20 cellular contexts compared by ENCODE assay signal in genomic region chr1:184828369-184828717, GRCh38.
DNase-seq lines count a peak whose midpoint lies in the region; ATAC-seq and TF ChIP-seq lines count a peak whose summit lies in the region.
"Had no signal": no experiment of that assay in that cellular context is flagged by ENCODE, and none has a peak within 500 bp of the region (broad histone marks: within the 10 kb centered on the region; RNA-seq: fewer than 3 reads in every experiment).

No MANE protein-coding gene starts in this region.

- no peaks in the 10 kb centered on the region for H3K9me3 ChIP-seq in CD4-positive, CD25-positive, alpha-beta regulatory T cell (ENCODE audit: control insufficient read depth in 2 of 2, low read length in 2 of 2)
- no peaks in the 10 kb centered on the region for H3K9me3 ChIP-seq in RWPE2 (ENCODE audit: severe bottlenecking)
- H3K9me3 ChIP-seq in psoas muscle, result no peaks in the 10 kb centered on the region
- no peaks in the 10 kb centered on the region for H3K9me3 ChIP-seq in right lobe of liver

- no peak overlapping the region for H3K4me3 Mint-ChIP-seq in CD4-positive, CD25-positive, alpha-beta regulatory T cell
- H3K4me3 Mint-ChIP-seq: activated naive CD8-positive, alpha-beta T cell treated with anti-CD3 and anti-CD28 coated beads for 36 hours; activated T-cell treated with anti-CD3 and anti-CD28 coated beads, Interleukin-2, amount 50 U/mL, for 24 hours; CD14-positive monocyte; T-cell had no signal

- no peak overlapping the region for H3K27ac ChIP-seq in CD4-positive, CD25-positive, alpha-beta regulatory T cell (ENCODE audit: insufficient read depth, low read length, poor library complexity, severe bottlenecking)
- H3K27ac ChIP-seq in RWPE2 (ENCODE audit: poor library complexity, severe bottlenecking), result no peak overlapping the region
- peak overlapping the region; percentile 92 for H3K27ac ChIP-seq in psoas muscle
- H3K27ac ChIP-seq in right lobe of liver, result no peak overlapping the region
- H3K27ac ChIP-seq in RWPE1, result no peak overlapping the region
- H3K27ac ChIP-seq: VCaP had no signal

- no peak overlapping the region for H3K4me3 ChIP-seq in CD4-positive, CD25-positive, alpha-beta regulatory T cell (ENCODE audit: low read depth, low read length)
- H3K4me3 ChIP-seq in RWPE2 (ENCODE audit: severe bottlenecking), result no peak overlapping the region
- H3K4me3 ChIP-seq in psoas muscle, result no peak overlapping the region
- H3K4me3 ChIP-seq in right lobe of liver, result no peak overlapping the region

- no peak for TF ChIP-seq CTCF in RWPE2 (IDR thresholded peaks at IDR 0.05; ENCODE audit: poor library complexity, severe bottlenecking)
- no peak for TF ChIP-seq CTCF in psoas muscle (IDR thresholded peaks at IDR 0.05)
- no peak for TF ChIP-seq CTCF in right lobe of liver (IDR thresholded peaks at IDR 0.05)
- TF ChIP-seq CTCF in RWPE1 (conservative IDR thresholded peaks at IDR 0.05; ENCODE audit: low read depth), result no peak

- intact Hi-C loops in left ventricle myocardium superior (cut with micrococcal nuclease) (loop anchor here (5.0 kb wide), 1 partner anchor 144 kb away; the partner anchor contains the start of gene NIBAN1), psoas muscle (cut with DNase I) (loop anchor here in 1 of 2 donors (1.0 to 5.0 kb wide), 2 partner anchors 10 to 64 kb away; no protein-coding TSS in a partner anchor), right lobe of liver (cut with DNase I) (no loop called here)

- peak overlapping the region; percentile 6 to 59 (median 28) for H3K27ac Mint-ChIP-seq in CD4-positive, CD25-positive, alpha-beta regulatory T cell
- H3K27ac Mint-ChIP-seq: activated naive CD8-positive, alpha-beta T cell treated with anti-CD3 and anti-CD28 coated beads for 36 hours; activated T-cell treated with anti-CD3 and anti-CD28 coated beads, Interleukin-2, amount 50 U/mL, for 24 hours; CD14-positive monocyte; T-cell had no signal

- H3K36me3 ChIP-seq in CD4-positive, CD25-positive, alpha-beta regulatory T cell (ENCODE audit: control insufficient read depth, insufficient read depth, low read length), result peaks cover 41% of the 10 kb centered on the region
- H3K36me3 ChIP-seq in RWPE2 (ENCODE audit: low read depth) (no peaks in the 10 kb centered on the region), psoas muscle (ENCODE audit: insufficient read depth in 1 of 2, low read depth in 1 of 2) (peaks cover 0 to 7% of the 10 kb centered on the region in 2 donors), right lobe of liver (no peaks in the 10 kb centered on the region)

- H3K9me3 Mint-ChIP-seq in CD4-positive, CD25-positive, alpha-beta regulatory T cell, result peaks cover 0 to 1% (median 0%) of the 10 kb centered on the region in 7 donors
- H3K9me3 Mint-ChIP-seq: activated naive CD8-positive, alpha-beta T cell treated with anti-CD3 and anti-CD28 coated beads for 36 hours; activated T-cell treated with anti-CD3 and anti-CD28 coated beads, Interleukin-2, amount 50 U/mL, for 24 hours; CD14-positive monocyte; T-cell had no signal

- H3K27me3 Mint-ChIP-seq in CD4-positive, CD25-positive, alpha-beta regulatory T cell, result no peaks in the 10 kb centered on the region
- H3K27me3 Mint-ChIP-seq: activated naive CD8-positive, alpha-beta T cell treated with anti-CD3 and anti-CD28 coated beads for 36 hours; activated T-cell treated with anti-CD3 and anti-CD28 coated beads, Interleukin-2, amount 50 U/mL, for 24 hours; T-cell had no signal

- no peak for TF ChIP-seq POLR2A in right lobe of liver (IDR thresholded peaks at IDR 0.05)

- in situ Hi-C loops in KBM-7 (cut with MboI; ENCODE audit: low pct_unique_long_range_greater_than_20kb, low sequenced_read_pairs), result no loop called here

- POLR2A ChIA-PET in RWPE1 (lab: Yijun Ruan, JAX; ENCODE audit: low non-redundant PET), result no interaction called here

- H3K4me1 Mint-ChIP-seq in CD4-positive, CD25-positive, alpha-beta regulatory T cell, result peaks cover 0 to 8% (median 5%) of the 10 kb centered on the region in 4 donors
- H3K4me1 Mint-ChIP-seq: T-cell had no signal

- H3K27me3 ChIP-seq in CD4-positive, CD25-positive, alpha-beta regulatory T cell (ENCODE audit: control insufficient read depth, insufficient read depth, low read length), result no peaks in the 10 kb centered on the region
- no peaks in the 10 kb centered on the region for H3K27me3 ChIP-seq in RWPE2 (ENCODE audit: insufficient read depth, poor library complexity, severe bottlenecking)
- no peaks in the 10 kb centered on the region for H3K27me3 ChIP-seq in psoas muscle (ENCODE audit: insufficient read depth in 3 of 3, low read length in 2 of 3)
- H3K27me3 ChIP-seq in right lobe of liver, result no peaks in the 10 kb centered on the region

- H3K36me3 Mint-ChIP-seq in CD4-positive, CD25-positive, alpha-beta regulatory T cell, result peaks cover 53% of the 10 kb centered on the region
- H3K36me3 Mint-ChIP-seq: activated naive CD8-positive, alpha-beta T cell treated with anti-CD3 and anti-CD28 coated beads for 36 hours had no signal

- no peak for DNase-seq in CD4-positive, CD25-positive, alpha-beta regulatory T cell
- DNase-seq in RWPE2 (ENCODE audit: low spot score), result no peak
- DNase-seq in left ventricle myocardium superior, result no peak
- no peak for DNase-seq in psoas muscle
- no peak for DNase-seq in stimulated activated CD4-positive, alpha-beta T cell treated with anti-CD3 and anti-CD28 coated beads, Interleukin-4, amount 100 ng/mL, for 24 hours
- no peak for DNase-seq in right lobe of liver
- DNase-seq in RWPE1 (ENCODE audit: low spot score), result no peak
- DNase-seq in KBM-7, result no peak
- DNase-seq: activated CD4-positive, alpha-beta T cell treated with anti-CD3 and anti-CD28 coated beads, Interleukin-2, amount 50 U/mL, for 48 hours; activated naive CD8-positive, alpha-beta T cell treated with anti-CD3 and anti-CD28 coated beads for 36 hours; activated T-cell treated with anti-CD3 and anti-CD28 coated beads, Interleukin-2, amount 50 U/mL, for 24 hours; DMS53; effector CD4-positive, alpha-beta T cell; H7; NCI-H2171; NCI-H774; stimulated activated naive CD4-positive, alpha-beta T cell; T-cell had no signal

- H3K4me1 ChIP-seq in CD4-positive, CD25-positive, alpha-beta regulatory T cell (ENCODE audit: control insufficient read depth, insufficient read depth, low read length, poor library complexity, severe bottlenecking), result no peaks in the 10 kb centered on the region
- peaks cover 6% of the 10 kb centered on the region for H3K4me1 ChIP-seq in RWPE2 (ENCODE audit: insufficient read depth, poor library complexity, severe bottlenecking)
- peaks cover 64% of the 10 kb centered on the region for H3K4me1 ChIP-seq in psoas muscle
- H3K4me1 ChIP-seq in right lobe of liver, result no peaks in the 10 kb centered on the region

- ATAC-seq in CD4-positive, CD25-positive, alpha-beta regulatory T cell (ENCODE audit: low read depth in 2 of 2), result no peak
- peak; percentile 49 for ATAC-seq in RWPE2 (ENCODE audit: low read depth)
- ATAC-seq in left ventricle myocardium superior, result peak; percentile 6
- peak in 3 of 4 donors; percentile 4 to 7 (median 5) for ATAC-seq in psoas muscle
- no peak for ATAC-seq in right lobe of liver
- ATAC-seq: T-cell had no signal

- 50 to 67% (median 57%) methylated on average over 2 of the region's 2 CpGs for WGBS in psoas muscle, 3 donors
- 89% methylated on average over 2 of the region's 2 CpGs for WGBS in right lobe of liver (ENCODE audit: insufficient coverage, low coverage, low lambda C conversion rate, missing lambda C conversion rate)

- CTCF ChIA-PET in RWPE1 (lab: Yijun Ruan, JAX), result interaction anchor here (0.6 to 1.4 kb wide), 2 partner anchors 12 to 35 kb away, joined by 3 read pairs; no protein-coding TSS in a partner anchor

Comparison
In these comparisons a context has a peak if more than half of its experiments do, and no peak if none do; other contexts are left out.
1. ATAC-seq: peak in RWPE2 (single experiment), left ventricle myocardium superior (single experiment) and psoas muscle (3 of 4); none in CD4-positive, CD25-positive, alpha-beta regulatory T cell (0 of 2) and right lobe of liver (0 of 4).